2 cellular contexts compared by ENCODE assay signal in genomic region chr12:21813751-21814150, GRCh38.
TF ChIP-seq lines count a peak whose summit lies in the region.

No MANE protein-coding gene starts in this region.

TF ChIP-seq in liver, 16 proteins besides CTCF, POLR2A, EP300 and RAD21 (continued from another document):
- TF ChIP-seq ZBTB33 (IDR thresholded peaks at IDR 0.05): no peak
- no peak for TF ChIP-seq YY1 (IDR thresholded peaks at IDR 0.05)
- TF ChIP-seq SP1 (IDR thresholded peaks at IDR 0.05): no peak
- no peak for TF ChIP-seq TAF1 (conservative IDR thresholded peaks at IDR 0.05)
- TF ChIP-seq JUND (IDR thresholded peaks at IDR 0.05): no peak
- TF ChIP-seq EGR1 (IDR thresholded peaks at IDR 0.05; ENCODE audit: low read depth in 2 of 2): no peak
- TF ChIP-seq FOXA1 (IDR thresholded peaks at IDR 0.05): no peak
- no peak for TF ChIP-seq MAX (IDR thresholded peaks at IDR 0.05)
- TF ChIP-seq, protein P1, sequence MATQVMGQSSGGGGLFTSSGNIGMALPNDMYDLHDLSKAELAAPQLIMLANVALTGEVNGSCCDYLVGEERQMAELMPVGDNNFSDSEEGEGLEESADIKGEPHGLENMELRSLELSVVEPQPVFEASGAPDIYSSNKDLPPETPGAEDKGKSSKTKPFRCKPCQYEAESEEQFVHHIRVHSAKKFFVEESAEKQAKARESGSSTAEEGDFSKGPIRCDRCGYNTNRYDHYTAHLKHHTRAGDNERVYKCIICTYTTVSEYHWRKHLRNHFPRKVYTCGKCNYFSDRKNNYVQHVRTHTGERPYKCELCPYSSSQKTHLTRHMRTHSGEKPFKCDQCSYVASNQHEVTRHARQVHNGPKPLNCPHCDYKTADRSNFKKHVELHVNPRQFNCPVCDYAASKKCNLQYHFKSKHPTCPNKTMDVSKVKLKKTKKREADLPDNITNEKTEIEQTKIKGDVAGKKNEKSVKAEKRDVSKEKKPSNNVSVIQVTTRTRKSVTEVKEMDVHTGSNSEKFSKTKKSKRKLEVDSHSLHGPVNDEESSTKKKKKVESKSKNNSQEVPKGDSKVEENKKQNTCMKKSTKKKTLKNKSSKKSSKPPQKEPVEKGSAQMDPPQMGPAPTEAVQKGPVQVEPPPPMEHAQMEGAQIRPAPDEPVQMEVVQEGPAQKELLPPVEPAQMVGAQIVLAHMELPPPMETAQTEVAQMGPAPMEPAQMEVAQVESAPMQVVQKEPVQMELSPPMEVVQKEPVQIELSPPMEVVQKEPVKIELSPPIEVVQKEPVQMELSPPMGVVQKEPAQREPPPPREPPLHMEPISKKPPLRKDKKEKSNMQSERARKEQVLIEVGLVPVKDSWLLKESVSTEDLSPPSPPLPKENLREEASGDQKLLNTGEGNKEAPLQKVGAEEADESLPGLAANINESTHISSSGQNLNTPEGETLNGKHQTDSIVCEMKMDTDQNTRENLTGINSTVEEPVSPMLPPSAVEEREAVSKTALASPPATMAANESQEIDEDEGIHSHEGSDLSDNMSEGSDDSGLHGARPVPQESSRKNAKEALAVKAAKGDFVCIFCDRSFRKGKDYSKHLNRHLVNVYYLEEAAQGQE (IDR thresholded peaks at IDR 0.05): no peak
- TF ChIP-seq FOXA2 (IDR thresholded peaks at IDR 0.05): no peak
- no peak for TF ChIP-seq HNF4G (IDR thresholded peaks at IDR 0.05)
- TF ChIP-seq HNF4A (conservative IDR thresholded peaks at IDR 0.05): no peak
- no peak for TF ChIP-seq NR2F2 (IDR thresholded peaks at IDR 0.05)
- TF ChIP-seq GABPA (IDR thresholded peaks at IDR 0.05 in 1 of 2, conservative IDR thresholded peaks at IDR 0.05 in 1 of 2): no peak

TF ChIP-seq in HepG2, 621 proteins besides CTCF, POLR2A, EP300 and RAD21 (continued from another document):
- TF ChIP-seq AFF4 (CRISPR knock-in tag; IDR thresholded peaks at IDR 0.05): no peak
- no peak for TF ChIP-seq RCOR2 (CRISPR knock-in tag; IDR thresholded peaks at IDR 0.05)
- TF ChIP-seq ZNF670 (CRISPR knock-in tag; IDR thresholded peaks at IDR 0.05; ENCODE audit: borderline replicate concordance): no peak
- TF ChIP-seq, protein P2, sequence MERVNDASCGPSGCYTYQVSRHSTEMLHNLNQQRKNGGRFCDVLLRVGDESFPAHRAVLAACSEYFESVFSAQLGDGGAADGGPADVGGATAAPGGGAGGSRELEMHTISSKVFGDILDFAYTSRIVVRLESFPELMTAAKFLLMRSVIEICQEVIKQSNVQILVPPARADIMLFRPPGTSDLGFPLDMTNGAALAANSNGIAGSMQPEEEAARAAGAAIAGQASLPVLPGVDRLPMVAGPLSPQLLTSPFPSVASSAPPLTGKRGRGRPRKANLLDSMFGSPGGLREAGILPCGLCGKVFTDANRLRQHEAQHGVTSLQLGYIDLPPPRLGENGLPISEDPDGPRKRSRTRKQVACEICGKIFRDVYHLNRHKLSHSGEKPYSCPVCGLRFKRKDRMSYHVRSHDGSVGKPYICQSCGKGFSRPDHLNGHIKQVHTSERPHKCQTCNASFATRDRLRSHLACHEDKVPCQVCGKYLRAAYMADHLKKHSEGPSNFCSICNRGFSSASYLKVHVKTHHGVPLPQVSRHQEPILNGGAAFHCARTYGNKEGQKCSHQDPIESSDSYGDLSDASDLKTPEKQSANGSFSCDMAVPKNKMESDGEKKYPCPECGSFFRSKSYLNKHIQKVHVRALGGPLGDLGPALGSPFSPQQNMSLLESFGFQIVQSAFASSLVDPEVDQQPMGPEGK (CRISPR knock-in tag; IDR thresholded peaks at IDR 0.05): no peak
- TF ChIP-seq KDM6A (CRISPR knock-in tag; IDR thresholded peaks at IDR 0.05; ENCODE audit: low read depth): no peak
- TF ChIP-seq, protein P3, sequence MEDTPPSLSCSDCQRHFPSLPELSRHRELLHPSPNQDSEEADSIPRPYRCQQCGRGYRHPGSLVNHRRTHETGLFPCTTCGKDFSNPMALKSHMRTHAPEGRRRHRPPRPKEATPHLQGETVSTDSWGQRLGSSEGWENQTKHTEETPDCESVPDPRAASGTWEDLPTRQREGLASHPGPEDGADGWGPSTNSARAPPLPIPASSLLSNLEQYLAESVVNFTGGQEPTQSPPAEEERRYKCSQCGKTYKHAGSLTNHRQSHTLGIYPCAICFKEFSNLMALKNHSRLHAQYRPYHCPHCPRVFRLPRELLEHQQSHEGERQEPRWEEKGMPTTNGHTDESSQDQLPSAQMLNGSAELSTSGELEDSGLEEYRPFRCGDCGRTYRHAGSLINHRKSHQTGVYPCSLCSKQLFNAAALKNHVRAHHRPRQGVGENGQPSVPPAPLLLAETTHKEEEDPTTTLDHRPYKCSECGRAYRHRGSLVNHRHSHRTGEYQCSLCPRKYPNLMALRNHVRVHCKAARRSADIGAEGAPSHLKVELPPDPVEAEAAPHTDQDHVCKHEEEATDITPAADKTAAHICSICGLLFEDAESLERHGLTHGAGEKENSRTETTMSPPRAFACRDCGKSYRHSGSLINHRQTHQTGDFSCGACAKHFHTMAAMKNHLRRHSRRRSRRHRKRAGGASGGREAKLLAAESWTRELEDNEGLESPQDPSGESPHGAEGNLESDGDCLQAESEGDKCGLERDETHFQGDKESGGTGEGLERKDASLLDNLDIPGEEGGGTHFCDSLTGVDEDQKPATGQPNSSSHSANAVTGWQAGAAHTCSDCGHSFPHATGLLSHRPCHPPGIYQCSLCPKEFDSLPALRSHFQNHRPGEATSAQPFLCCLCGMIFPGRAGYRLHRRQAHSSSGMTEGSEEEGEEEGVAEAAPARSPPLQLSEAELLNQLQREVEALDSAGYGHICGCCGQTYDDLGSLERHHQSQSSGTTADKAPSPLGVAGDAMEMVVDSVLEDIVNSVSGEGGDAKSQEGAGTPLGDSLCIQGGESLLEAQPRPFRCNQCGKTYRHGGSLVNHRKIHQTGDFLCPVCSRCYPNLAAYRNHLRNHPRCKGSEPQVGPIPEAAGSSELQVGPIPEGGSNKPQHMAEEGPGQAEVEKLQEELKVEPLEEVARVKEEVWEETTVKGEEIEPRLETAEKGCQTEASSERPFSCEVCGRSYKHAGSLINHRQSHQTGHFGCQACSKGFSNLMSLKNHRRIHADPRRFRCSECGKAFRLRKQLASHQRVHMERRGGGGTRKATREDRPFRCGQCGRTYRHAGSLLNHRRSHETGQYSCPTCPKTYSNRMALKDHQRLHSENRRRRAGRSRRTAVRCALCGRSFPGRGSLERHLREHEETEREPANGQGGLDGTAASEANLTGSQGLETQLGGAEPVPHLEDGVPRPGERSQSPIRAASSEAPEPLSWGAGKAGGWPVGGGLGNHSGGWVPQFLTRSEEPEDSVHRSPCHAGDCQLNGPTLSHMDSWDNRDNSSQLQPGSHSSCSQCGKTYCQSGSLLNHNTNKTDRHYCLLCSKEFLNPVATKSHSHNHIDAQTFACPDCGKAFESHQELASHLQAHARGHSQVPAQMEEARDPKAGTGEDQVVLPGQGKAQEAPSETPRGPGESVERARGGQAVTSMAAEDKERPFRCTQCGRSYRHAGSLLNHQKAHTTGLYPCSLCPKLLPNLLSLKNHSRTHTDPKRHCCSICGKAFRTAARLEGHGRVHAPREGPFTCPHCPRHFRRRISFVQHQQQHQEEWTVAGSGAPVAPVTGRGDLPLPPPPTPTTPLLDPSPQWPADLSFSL (CRISPR knock-in tag; IDR thresholded peaks at IDR 0.05): no peak
- TF ChIP-seq ARID2 (CRISPR knock-in tag; IDR thresholded peaks at IDR 0.05; ENCODE audit: borderline replicate concordance): no peak
- no peak for TF ChIP-seq SATB2 (CRISPR knock-in tag; IDR thresholded peaks at IDR 0.05)
- TF ChIP-seq, protein P4, sequence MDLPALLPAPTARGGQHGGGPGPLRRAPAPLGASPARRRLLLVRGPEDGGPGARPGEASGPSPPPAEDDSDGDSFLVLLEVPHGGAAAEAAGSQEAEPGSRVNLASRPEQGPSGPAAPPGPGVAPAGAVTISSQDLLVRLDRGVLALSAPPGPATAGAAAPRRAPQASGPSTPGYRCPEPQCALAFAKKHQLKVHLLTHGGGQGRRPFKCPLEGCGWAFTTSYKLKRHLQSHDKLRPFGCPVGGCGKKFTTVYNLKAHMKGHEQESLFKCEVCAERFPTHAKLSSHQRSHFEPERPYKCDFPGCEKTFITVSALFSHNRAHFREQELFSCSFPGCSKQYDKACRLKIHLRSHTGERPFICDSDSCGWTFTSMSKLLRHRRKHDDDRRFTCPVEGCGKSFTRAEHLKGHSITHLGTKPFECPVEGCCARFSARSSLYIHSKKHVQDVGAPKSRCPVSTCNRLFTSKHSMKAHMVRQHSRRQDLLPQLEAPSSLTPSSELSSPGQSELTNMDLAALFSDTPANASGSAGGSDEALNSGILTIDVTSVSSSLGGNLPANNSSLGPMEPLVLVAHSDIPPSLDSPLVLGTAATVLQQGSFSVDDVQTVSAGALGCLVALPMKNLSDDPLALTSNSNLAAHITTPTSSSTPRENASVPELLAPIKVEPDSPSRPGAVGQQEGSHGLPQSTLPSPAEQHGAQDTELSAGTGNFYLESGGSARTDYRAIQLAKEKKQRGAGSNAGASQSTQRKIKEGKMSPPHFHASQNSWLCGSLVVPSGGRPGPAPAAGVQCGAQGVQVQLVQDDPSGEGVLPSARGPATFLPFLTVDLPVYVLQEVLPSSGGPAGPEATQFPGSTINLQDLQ (CRISPR knock-in tag; IDR thresholded peaks at IDR 0.05): no peak
- no peak for TF ChIP-seq POLR2AphosphoS2 (IDR thresholded peaks at IDR 0.05; ENCODE audit: low read depth, low read length)
- no peak for TF ChIP-seq AGO1 (IDR thresholded peaks at IDR 0.05; ENCODE audit: low read depth, low read length, poor library complexity, severe bottlenecking)
- no peak for TF ChIP-seq SCMH1 (CRISPR knock-in tag; IDR thresholded peaks at IDR 0.05; ENCODE audit: borderline replicate concordance)
- TF ChIP-seq ZFP36L2 (CRISPR knock-in tag; IDR thresholded peaks at IDR 0.05): no peak
- no peak for TF ChIP-seq SSRP1 (CRISPR knock-in tag; IDR thresholded peaks at IDR 0.05)
- TF ChIP-seq ZNF614 (CRISPR knock-in tag; IDR thresholded peaks at IDR 0.05; ENCODE audit: borderline replicate concordance): no peak
- TF ChIP-seq SP4 (CRISPR knock-in tag; IDR thresholded peaks at IDR 0.05): no peak
- TF ChIP-seq, protein P5, sequence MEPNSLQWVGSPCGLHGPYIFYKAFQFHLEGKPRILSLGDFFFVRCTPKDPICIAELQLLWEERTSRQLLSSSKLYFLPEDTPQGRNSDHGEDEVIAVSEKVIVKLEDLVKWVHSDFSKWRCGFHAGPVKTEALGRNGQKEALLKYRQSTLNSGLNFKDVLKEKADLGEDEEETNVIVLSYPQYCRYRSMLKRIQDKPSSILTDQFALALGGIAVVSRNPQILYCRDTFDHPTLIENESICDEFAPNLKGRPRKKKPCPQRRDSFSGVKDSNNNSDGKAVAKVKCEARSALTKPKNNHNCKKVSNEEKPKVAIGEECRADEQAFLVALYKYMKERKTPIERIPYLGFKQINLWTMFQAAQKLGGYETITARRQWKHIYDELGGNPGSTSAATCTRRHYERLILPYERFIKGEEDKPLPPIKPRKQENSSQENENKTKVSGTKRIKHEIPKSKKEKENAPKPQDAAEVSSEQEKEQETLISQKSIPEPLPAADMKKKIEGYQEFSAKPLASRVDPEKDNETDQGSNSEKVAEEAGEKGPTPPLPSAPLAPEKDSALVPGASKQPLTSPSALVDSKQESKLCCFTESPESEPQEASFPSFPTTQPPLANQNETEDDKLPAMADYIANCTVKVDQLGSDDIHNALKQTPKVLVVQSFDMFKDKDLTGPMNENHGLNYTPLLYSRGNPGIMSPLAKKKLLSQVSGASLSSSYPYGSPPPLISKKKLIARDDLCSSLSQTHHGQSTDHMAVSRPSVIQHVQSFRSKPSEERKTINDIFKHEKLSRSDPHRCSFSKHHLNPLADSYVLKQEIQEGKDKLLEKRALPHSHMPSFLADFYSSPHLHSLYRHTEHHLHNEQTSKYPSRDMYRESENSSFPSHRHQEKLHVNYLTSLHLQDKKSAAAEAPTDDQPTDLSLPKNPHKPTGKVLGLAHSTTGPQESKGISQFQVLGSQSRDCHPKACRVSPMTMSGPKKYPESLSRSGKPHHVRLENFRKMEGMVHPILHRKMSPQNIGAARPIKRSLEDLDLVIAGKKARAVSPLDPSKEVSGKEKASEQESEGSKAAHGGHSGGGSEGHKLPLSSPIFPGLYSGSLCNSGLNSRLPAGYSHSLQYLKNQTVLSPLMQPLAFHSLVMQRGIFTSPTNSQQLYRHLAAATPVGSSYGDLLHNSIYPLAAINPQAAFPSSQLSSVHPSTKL (CRISPR knock-in tag; IDR thresholded peaks at IDR 0.05): no peak
- TF ChIP-seq ZNF354B (CRISPR knock-in tag; IDR thresholded peaks at IDR 0.05): no peak
TF ChIP-seq in HepG2: peak in this region for 0.
